Comparison of ENCODE assay signal across 24 cellular contexts in the genomic region with DNA sequence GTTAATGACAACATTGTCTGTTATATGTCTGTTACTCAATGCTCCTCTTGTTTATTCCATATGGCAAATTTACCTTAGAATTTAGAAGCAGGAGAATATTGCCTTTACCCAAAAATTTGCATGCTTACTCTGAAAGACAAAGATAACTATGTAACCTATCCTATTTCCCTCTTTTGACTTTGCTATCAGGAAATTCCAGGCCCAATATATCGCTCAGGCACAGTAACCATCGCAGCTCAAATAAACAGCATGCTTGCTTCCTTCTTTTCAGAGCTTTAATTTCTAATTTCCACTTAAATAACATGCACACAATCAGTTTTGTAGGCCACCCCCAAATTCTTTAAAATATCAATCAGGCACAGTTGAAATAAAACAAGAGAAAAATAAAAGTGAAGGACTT. TPM values are rescaled to one million over a fixed set of nuclear protein-coding genes. Genes with fewer than 3 reads are reported as not detected.
"Had no signal": no experiment of that assay in that cellular context is flagged by ENCODE, and none has a peak within 500 bp of the region (broad histone marks: within the 10 kb centered on the region; RNA-seq: fewer than 3 reads in every experiment).

No MANE protein-coding gene starts in this region.

- H3K4me3 Mint-ChIP-seq: activated CD4-positive, alpha-beta memory T cell treated with anti-CD3 and anti-CD28 coated beads, Interleukin-2, amount 10 ng/mL, durations not matched to agents 7 days and 5 days; activated CD4-positive, alpha-beta T cell treated with anti-CD3 and anti-CD28 coated beads for 36 hours; T-helper 1 cell treated with Interleukin-12 subunit alpha and Interleukin-12 subunit beta and Interleukin-4 antibody, amounts not matched to agents 30 μg/mL and 1 μg/mL, for 36 hours had no signal

- H3K9me3 ChIP-seq: ascending aorta, body of pancreas, Peyer's patch had no signal

- H3K27ac Mint-ChIP-seq: activated CD4-positive, alpha-beta memory T cell treated with anti-CD3 and anti-CD28 coated beads, Interleukin-2, amount 10 ng/mL, durations not matched to agents 7 days and 5 days; activated CD4-positive, alpha-beta T cell treated with anti-CD3 and anti-CD28 coated beads for 36 hours; activated T-helper 2 cell treated with anti-CD3 and anti-CD28 coated beads, Interferon-gamma antibody, Interleukin-2, Interleukin-4, amounts not matched to agents 10 μg/mL and 5 μg/mL and 100 μg/mL, durations not matched to agents 14 hours and 24 hours and 36 hours; T-helper 1 cell treated with Interleukin-12 subunit alpha and Interleukin-12 subunit beta and Interleukin-4 antibody, amounts not matched to agents 30 μg/mL and 1 μg/mL, for 36 hours had no signal

- ATAC-seq: activated T-cell treated with anti-CD3 and anti-CD28 coated beads, Interleukin-2, amount 50 U/mL, for 72 hours; body of pancreas had no signal

- H3K36me3 ChIP-seq: ascending aorta, Peyer's patch, WERI-Rb-1 had no signal

- H3K4me1 ChIP-seq: ascending aorta, body of pancreas, Peyer's patch had no signal

- H3K27me3 Mint-ChIP-seq: activated CD4-positive, alpha-beta T cell treated with anti-CD3 and anti-CD28 coated beads for 36 hours had no signal

- DNase-seq: activated CD4-positive, alpha-beta memory T cell treated with anti-CD3 and anti-CD28 coated beads, Interleukin-2, amount 10 ng/mL, durations not matched to agents 7 days and 5 days; activated CD4-positive, alpha-beta T cell treated with anti-CD3 and anti-CD28 coated beads for 36 hours; activated CD4-positive, alpha-beta T cell treated with anti-CD3 and anti-CD28 coated beads, Interleukin-2, amount 50 U/mL, for 1 hour; activated CD8-positive, alpha-beta memory T cell treated with anti-CD3 and anti-CD28 coated beads, Interleukin-2, amount 50 U/mL, for 4 hours; activated gamma-delta T cell treated with Interleukin-2 at 50 U/mL for 16 hours; activated naive CD4-positive, alpha-beta T cell treated with anti-CD3 and anti-CD28 coated beads, Interleukin-2, amount 50 U/mL, for 16 hours; activated T-cell treated with anti-CD3 and anti-CD28 coated beads, Interleukin-2, amount 50 U/mL, for 72 hours; body of pancreas; central memory CD4-positive, alpha-beta T cell; Karpas-422; NCI-H1092; NCI-H1417; NCI-H2029 treated with DMSO at 0.1 percent for 48 hours; NCI-H510A treated with DMSO at 0.1 percent for 48 hours; NCI-H774; Peyer's patch; SHP77; WERI-Rb-1 had no signal

- H3K4me3 ChIP-seq: ascending aorta, body of pancreas, coronary artery, Peyer's patch had no signal

- H3K4me1 Mint-ChIP-seq: activated CD4-positive, alpha-beta memory T cell treated with anti-CD3 and anti-CD28 coated beads, Interleukin-2, amount 10 ng/mL, durations not matched to agents 7 days and 5 days had no signal

- H3K27me3 ChIP-seq: ascending aorta, body of pancreas, Peyer's patch had no signal

- H3K9me3 Mint-ChIP-seq: activated CD4-positive, alpha-beta memory T cell treated with anti-CD3 and anti-CD28 coated beads, Interleukin-2, amount 10 ng/mL, durations not matched to agents 7 days and 5 days; activated T-helper 2 cell treated with anti-CD3 and anti-CD28 coated beads, Interferon-gamma antibody, Interleukin-2, Interleukin-4, amounts not matched to agents 10 μg/mL and 5 μg/mL and 100 μg/mL, durations not matched to agents 14 hours and 24 hours and 36 hours; T-helper 1 cell treated with Interleukin-12 subunit alpha and Interleukin-12 subunit beta and Interleukin-4 antibody, amounts not matched to agents 30 μg/mL and 1 μg/mL, for 36 hours had no signal

RNA-seq across cellular contexts. Expression of a gene that starts 57.8 kb away (rescaled TPM):
- total RNA-seq: activated CD4-positive, alpha-beta memory T cell treated with anti-CD3 and anti-CD28 coated beads, Interleukin-2, amount 10 ng/mL, durations not matched to agents 7 days and 5 days; activated CD4-positive, alpha-beta T cell treated with anti-CD3 and anti-CD28 coated beads for 36 hours; activated T-cell treated with anti-CD3 and anti-CD28 coated beads, Interleukin-2, amount 50 U/mL, for 72 hours; activated T-helper 2 cell treated with anti-CD3 and anti-CD28 coated beads, Interferon-gamma antibody, Interleukin-2, Interleukin-4, amounts not matched to agents 10 μg/mL and 5 μg/mL and 100 μg/mL, durations not matched to agents 14 hours and 24 hours and 36 hours; ascending aorta; body of pancreas; bronchial epithelial cell; chondrocyte; Peyer's patch had no signal
